ENCODE assay signal across 36 cellular contexts in genomic region chr20:33319986-33320385, GRCh38. TPM values are rescaled to one million over a fixed set of nuclear protein-coding genes. Genes with fewer than 3 reads are reported as not detected.
"Had no signal": no experiment of that assay in that cellular context is flagged by ENCODE, and none has a peak within 500 bp of the region (broad histone marks: within the 10 kb centered on the region; RNA-seq: fewer than 3 reads in every experiment).

No MANE protein-coding gene starts in this region.

- H3K27ac Mint-ChIP-seq: activated CD4-positive, alpha-beta T cell treated with anti-CD3 and anti-CD28 coated beads for 36 hours; activated CD4-positive, alpha-beta T cell treated with anti-CD3 and anti-CD28 coated beads, Interleukin-2, amount 10 ng/mL, durations not matched to agents 7 days and 5 days; activated CD8-positive, alpha-beta T cell treated with anti-CD3 and anti-CD28 coated beads, Interleukin-2, amount 10 ng/mL, durations not matched to agents 7 days and 5 days; activated naive CD4-positive, alpha-beta T cell treated with anti-CD3 and anti-CD28 coated beads, Interleukin-2, amount 50 U/mL, for 24 hours; activated naive CD8-positive, alpha-beta T cell treated with anti-CD3 and anti-CD28 coated beads, Interleukin-2, amount 10 ng/mL, durations not matched to agents 7 days and 5 days; activated T-cell treated with anti-CD3 and anti-CD28 coated beads, Interleukin-2, amount 50 U/mL, for 24 hours; activated T-helper 2 cell treated with anti-CD3 and anti-CD28 coated beads, Interferon-gamma antibody, Interleukin-2, Interleukin-4, amounts not matched to agents 10 μg/mL and 5 μg/mL and 100 μg/mL, durations not matched to agents 14 hours and 24 hours and 36 hours; WTC11 had no signal

- ATAC-seq: activated CD4-positive, alpha-beta T cell treated with anti-CD3 and anti-CD28 coated beads for 36 hours; activated CD4-positive, CD25-positive, alpha-beta regulatory T cell treated with anti-CD3 and anti-CD28 coated beads, Interleukin-2, amount 50 U/mL, for 24 hours; activated CD8-positive, alpha-beta T cell treated with anti-CD3 and anti-CD28 coated beads, Interleukin-2, amount 10 ng/mL, durations not matched to agents 7 days and 5 days; PC-3; Right ventricle myocardium inferior; WTC11 had no signal

- H3K4me3 Mint-ChIP-seq: activated CD4-positive, alpha-beta T cell treated with anti-CD3 and anti-CD28 coated beads for 36 hours; activated CD4-positive, alpha-beta T cell treated with anti-CD3 and anti-CD28 coated beads, Interleukin-2, amount 10 ng/mL, durations not matched to agents 7 days and 5 days; activated CD8-positive, alpha-beta T cell treated with anti-CD3 and anti-CD28 coated beads, Interleukin-2, amount 10 ng/mL, durations not matched to agents 7 days and 5 days; activated naive CD4-positive, alpha-beta T cell treated with anti-CD3 and anti-CD28 coated beads, Interleukin-2, amount 50 U/mL, for 24 hours; activated naive CD8-positive, alpha-beta T cell treated with anti-CD3 and anti-CD28 coated beads, Interleukin-2, amount 10 ng/mL, durations not matched to agents 7 days and 5 days; activated T-cell treated with anti-CD3 and anti-CD28 coated beads, Interleukin-2, amount 50 U/mL, for 24 hours; WTC11 had no signal

- H3K9me3 ChIP-seq: ascending aorta, breast epithelium, MG63, Peyer's patch had no signal

- H3K27ac ChIP-seq: ascending aorta, breast epithelium, Peyer's patch, RWPE1 had no signal

- H3K4me3 ChIP-seq: ascending aorta, breast epithelium, MG63, Peyer's patch had no signal

- H3K36me3 Mint-ChIP-seq: activated naive CD4-positive, alpha-beta T cell treated with anti-CD3 and anti-CD28 coated beads, Interleukin-2, amount 50 U/mL, for 24 hours; activated naive CD8-positive, alpha-beta T cell treated with anti-CD3 and anti-CD28 coated beads, Interleukin-2, amount 10 ng/mL, durations not matched to agents 7 days and 5 days; WTC11 had no signal

- H3K4me1 Mint-ChIP-seq: activated CD4-positive, alpha-beta T cell treated with anti-CD3 and anti-CD28 coated beads for 36 hours; activated CD4-positive, alpha-beta T cell treated with anti-CD3 and anti-CD28 coated beads, Interleukin-2, amount 10 ng/mL, durations not matched to agents 7 days and 5 days; activated naive CD4-positive, alpha-beta T cell treated with anti-CD3 and anti-CD28 coated beads, Interleukin-2, amount 50 U/mL, for 24 hours; activated naive CD8-positive, alpha-beta T cell treated with anti-CD3 and anti-CD28 coated beads, Interleukin-2, amount 10 ng/mL, durations not matched to agents 7 days and 5 days; WTC11 had no signal

- H3K27me3 ChIP-seq: ascending aorta, breast epithelium, MG63, Peyer's patch had no signal

- H3K36me3 ChIP-seq: ascending aorta, breast epithelium, MG63, Peyer's patch had no signal

- H3K27me3 Mint-ChIP-seq: activated CD4-positive, alpha-beta T cell treated with anti-CD3 and anti-CD28 coated beads, Interleukin-2, amount 10 ng/mL, durations not matched to agents 7 days and 5 days; activated naive CD4-positive, alpha-beta T cell treated with anti-CD3 and anti-CD28 coated beads, Interleukin-2, amount 50 U/mL, for 24 hours had no signal

- H3K9me3 Mint-ChIP-seq: activated CD4-positive, alpha-beta T cell treated with anti-CD3 and anti-CD28 coated beads, Interleukin-2, amount 10 ng/mL, durations not matched to agents 7 days and 5 days; activated naive CD4-positive, alpha-beta T cell treated with anti-CD3 and anti-CD28 coated beads, Interleukin-2, amount 50 U/mL, for 24 hours; activated naive CD8-positive, alpha-beta T cell treated with anti-CD3 and anti-CD28 coated beads, Interleukin-2, amount 10 ng/mL, durations not matched to agents 7 days and 5 days; activated T-cell treated with anti-CD3 and anti-CD28 coated beads, Interleukin-2, amount 50 U/mL, for 24 hours; activated T-helper 2 cell treated with anti-CD3 and anti-CD28 coated beads, Interferon-gamma antibody, Interleukin-2, Interleukin-4, amounts not matched to agents 10 μg/mL and 5 μg/mL and 100 μg/mL, durations not matched to agents 14 hours and 24 hours and 36 hours; WTC11 had no signal

- DNase-seq: activated CD4-positive, alpha-beta T cell treated with anti-CD3 and anti-CD28 coated beads for 36 hours; activated CD4-positive, alpha-beta T cell treated with anti-CD3 and anti-CD28 coated beads, Interleukin-2, amount 10 ng/mL, durations not matched to agents 7 days and 5 days; activated CD4-positive, alpha-beta T cell treated with anti-CD3 and anti-CD28 coated beads, Interleukin-2, amount 50 U/mL, for 48 hours; activated CD8-positive, alpha-beta T cell treated with anti-CD3 and anti-CD28 coated beads, Interleukin-2, amount 10 ng/mL, durations not matched to agents 7 days and 5 days; activated gamma-delta T cell; activated naive CD4-positive, alpha-beta T cell treated with Interleukin-2 at 50 U/mL for 16 hours; activated naive CD8-positive, alpha-beta T cell treated with anti-CD3 and anti-CD28 coated beads, Interleukin-2, amount 10 ng/mL, durations not matched to agents 7 days and 5 days; activated T-cell treated with anti-CD3 and anti-CD28 coated beads, Interleukin-2, amount 50 U/mL, for 24 hours; amygdala; Kasumi-1; KG1; MG63; NCI-H1048; NCI-H1105 treated with DMSO at 0.1 percent for 48 hours; NCI-H1436; NCI-H1694; NCI-H1930; NCI-H2081 treated with DMSO at 0.1 percent for 48 hours; NCI-H510A treated with DMSO at 0.1 percent for 48 hours; NCI-H526 treated with DMSO at 0.1 percent for 48 hours; NK-92 treated with Interleukin-12 subunit alpha and Interleukin-12 subunit beta, amount 100 ng/mL, for 24 hours; PC-3; Peyer's patch; SW 1271; T-helper 1 cell; T-helper 2 cell; T-helper 9 cell had no signal

- H3K4me1 ChIP-seq: ascending aorta, breast epithelium, Peyer's patch had no signal

RNA-seq across cellular contexts. Expression of gene BPIFB1, which starts 37.0 kb away (rescaled TPM):
- total RNA-seq: activated CD4-positive, alpha-beta T cell treated with anti-CD3 and anti-CD28 coated beads for 36 hours; activated CD4-positive, alpha-beta T cell treated with anti-CD3 and anti-CD28 coated beads, Interleukin-2, amount 10 ng/mL, durations not matched to agents 7 days and 5 days; activated CD8-positive, alpha-beta T cell treated with anti-CD3 and anti-CD28 coated beads, Interleukin-2, amount 10 ng/mL, durations not matched to agents 7 days and 5 days; activated naive CD8-positive, alpha-beta T cell treated with anti-CD3 and anti-CD28 coated beads, Interleukin-2, amount 10 ng/mL, durations not matched to agents 7 days and 5 days; activated T-helper 2 cell treated with anti-CD3 and anti-CD28 coated beads, Interferon-gamma antibody, Interleukin-2, Interleukin-4, amounts not matched to agents 10 μg/mL and 5 μg/mL and 100 μg/mL, durations not matched to agents 14 hours and 24 hours and 36 hours; ascending aorta; cardiac septum; PC-3; Peyer's patch; Right ventricle myocardium inferior; WTC11 had no signal
